In the genomic region with DNA sequence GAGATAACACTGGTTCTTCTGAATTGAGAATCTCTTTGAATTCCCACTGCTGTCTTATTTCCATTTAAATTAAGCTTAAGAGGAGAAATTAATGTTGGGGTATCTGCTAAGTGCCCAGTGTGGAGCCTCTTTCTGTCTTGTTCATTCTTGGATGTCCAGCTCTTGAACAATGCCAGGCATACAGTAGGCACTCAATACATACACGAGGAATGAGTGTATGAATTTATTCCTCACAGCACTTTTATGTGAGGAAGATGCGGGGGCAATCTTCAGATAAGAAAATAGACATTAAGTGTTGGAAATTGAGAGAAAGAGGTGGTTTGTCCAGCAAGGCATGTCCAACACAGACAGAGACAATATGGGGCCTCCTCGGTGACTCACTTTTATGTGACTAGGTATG, we compare ENCODE assay signal across 9 cellular contexts. TPM values are rescaled to one million over a fixed set of nuclear protein-coding genes. Genes with fewer than 3 reads are reported as not detected.
DNase-seq lines count a peak whose midpoint lies in the region; ATAC-seq, FAIRE-seq and TF ChIP-seq lines count a peak whose summit lies in the region.
"Had no signal": no experiment of that assay in that cellular context is flagged by ENCODE, and none has a peak within 500 bp of the region (broad histone marks: within the 10 kb centered on the region; RNA-seq: fewer than 3 reads in every experiment).

No MANE protein-coding gene starts in this region.

- TF ChIP-seq POLR2A in gastrocnemius medialis (IDR thresholded peaks at IDR 0.05), result no peak

- DNase-seq in GM12865 (ENCODE audit: low read depth) (no peak), SJCRH30 (no peak), epithelial cell of prostate (ENCODE audit: low read depth, low spot score) (no peak), gastrocnemius medialis (no peak), urothelium cell line (ENCODE audit: low spot score) (no peak)
- DNase-seq: posterior cingulate gyrus had no signal

- H3K4me3 ChIP-seq in GM12865 (ENCODE audit: low read depth, low read length) (peak overlapping the region; percentile 20; the same call in 1 of the 2 replicates), SJCRH30 (peak overlapping the region; percentile 11; the same call in 1 of the 2 replicates), gastrocnemius medialis (no peak overlapping the region)

- ATAC-seq in gastrocnemius medialis (no peak), HG03045 (IDR thresholded peaks at IDR 0.05; ENCODE audit: unreplicated experiment) (no peak), GM18909 (IDR thresholded peaks at IDR 0.05; ENCODE audit: poor library complexity, unreplicated experiment) (no peak), HG03095 (IDR thresholded peaks at IDR 0.05; ENCODE audit: unreplicated experiment) (no peak)

- H3K9me3 ChIP-seq in SJCRH30 (replicated peaks) (no peaks in the 10 kb centered on the region), gastrocnemius medialis (no peaks in the 10 kb centered on the region)

- H3K36me3 ChIP-seq in SJCRH30 (no peaks in the 10 kb centered on the region), gastrocnemius medialis (no peaks in the 10 kb centered on the region)

- H3K27me3 ChIP-seq in SJCRH30 (no peaks in the 10 kb centered on the region), gastrocnemius medialis (peaks cover 0 to 3% (median 0%) of the 10 kb centered on the region in 3 donors)

- no peak for TF ChIP-seq CTCF in GM12865 (IDR thresholded peaks at IDR 0.05; ENCODE audit: insufficient read depth, low read depth, low read length, missing control alignments)
- no peak for TF ChIP-seq CTCF in gastrocnemius medialis (IDR thresholded peaks at IDR 0.05 in 4 of 5, conservative IDR thresholded peaks at IDR 0.05 in 1 of 5)

- peaks cover 53% of the 10 kb centered on the region for H3K4me1 ChIP-seq in SJCRH30
- no peaks in the 10 kb centered on the region for H3K4me1 ChIP-seq in gastrocnemius medialis

- in situ Hi-C loops in gastrocnemius medialis (cut with MboI; ENCODE audit: low sequenced_read_pairs in 4 of 4), result no loop called here

- H3K27ac ChIP-seq in SJCRH30, result peak overlapping the region; percentile 78
- H3K27ac ChIP-seq in epithelial cell of prostate, result peak overlapping the region; percentile 84
- peak overlapping the region in 3 of 4 donors; percentile 20 to 43 (median 31) for H3K27ac ChIP-seq in gastrocnemius medialis

- intact Hi-C loops in gastrocnemius medialis (cut with DNase I; ENCODE audit: low total_unique reads), result no loop called here

- FAIRE-seq in urothelium cell line (lab: Jason Lieb, UNC), result no peak

RNA-seq across cellular contexts. Expression of gene ATF3, which starts 11.8 kb away (rescaled TPM):
- total RNA-seq in SJCRH30 (2014; rRNA removed; shearing (Covaris generic)), result 30.6 and 33.8 TPM in 2 replicates
- 1 to 10 TPM; 1.9 to 7.4 (median 7.2) TPM for total RNA-seq in gastrocnemius medialis

Comparison
In these comparisons a context has a peak if more than half of its experiments do, and no peak if none do; other contexts are left out.
1. H3K4me3 ChIP-seq: peak in GM12865 (single experiment) and SJCRH30 (single experiment); none in gastrocnemius medialis (0 of 4).
2. H3K27ac ChIP-seq: peak in every context shown above with its lines; median percentile 84 in epithelial cell of prostate; 78 in SJCRH30; 31 in gastrocnemius medialis.